In the genomic region with DNA sequence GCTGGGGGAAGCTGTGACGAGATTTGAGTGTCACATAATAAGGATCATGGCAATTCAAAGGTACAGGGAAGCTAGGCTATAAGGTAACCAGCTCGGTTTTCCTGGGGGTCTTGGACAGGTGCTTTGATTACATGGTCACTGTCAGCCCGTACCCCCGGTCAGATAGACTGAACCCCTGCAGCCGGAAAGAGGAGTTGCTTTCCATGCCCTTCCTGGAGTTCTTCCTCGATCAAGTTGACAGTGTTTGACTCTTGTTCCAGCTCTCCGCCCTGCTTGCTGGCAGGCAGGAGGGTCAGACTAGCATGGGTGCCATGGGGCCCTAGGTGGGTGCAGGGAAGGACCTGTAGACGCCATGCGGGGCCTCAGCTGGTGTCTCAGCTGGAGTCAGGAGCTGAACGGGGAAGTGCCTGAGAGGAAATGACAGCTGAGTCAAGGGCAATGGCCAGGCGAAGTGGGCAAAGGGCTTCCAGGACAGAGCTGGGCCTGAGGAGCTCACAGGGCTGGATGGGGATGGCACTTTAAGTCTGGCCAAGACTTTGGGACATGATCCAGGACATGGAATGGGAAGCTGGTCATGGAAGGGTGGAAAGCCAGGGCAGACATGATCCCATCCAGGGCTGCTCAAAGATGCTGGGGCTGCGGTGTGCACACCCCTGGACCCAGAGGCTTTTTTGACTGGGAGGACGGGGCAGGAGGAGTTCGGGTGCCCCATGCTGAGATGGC, we compare ENCODE assay signal across 10 cellular contexts. TPM values are rescaled to one million over a fixed set of nuclear protein-coding genes. Genes with fewer than 3 reads are reported as not detected.
DNase-seq lines count a peak whose midpoint lies in the region; ATAC-seq, FAIRE-seq and TF ChIP-seq lines count a peak whose summit lies in the region.
"Had no signal": no experiment of that assay in that cellular context is flagged by ENCODE, and none has a peak within 500 bp of the region (broad histone marks: within the 10 kb centered on the region; RNA-seq: fewer than 3 reads in every experiment).

No MANE protein-coding gene starts in this region.

- no peak overlapping the region for H3K27ac ChIP-seq in mesenchymal stem cell (ENCODE audit: low read length, poor library complexity, severe bottlenecking)
- peak overlapping the region; percentile 95 to 100 (median 100) for H3K27ac ChIP-seq in upper lobe of left lung

- H3K36me3 Mint-ChIP-seq in activated naive CD4-positive, alpha-beta T cell treated with anti-CD3 and anti-CD28 coated beads, Interleukin-2, amount 10 ng/mL, durations not matched to agents 7 days and 5 days = peaks cover 15% of the 10 kb centered on the region
- H3K36me3 Mint-ChIP-seq in activated naive CD8-positive, alpha-beta T cell treated with anti-CD3 and anti-CD28 coated beads, Interleukin-2, amount 10 ng/mL, durations not matched to agents 7 days and 5 days = peaks cover 9% of the 10 kb centered on the region

- no peaks in the 10 kb centered on the region for H3K27me3 ChIP-seq in mesenchymal stem cell (ENCODE audit: control insufficient read depth in 1 of 2, insufficient read depth in 1 of 2, low read length in 2 of 2)
- H3K27me3 ChIP-seq in upper lobe of left lung = no peaks in the 10 kb centered on the region
- H3K27me3 ChIP-seq: ovary had no signal

- H2BK5ac ChIP-seq in mesenchymal stem cell (ENCODE audit: low read depth, low read length, poor library complexity, severe bottlenecking) = no peak overlapping the region

- no peaks in the 10 kb centered on the region for H3K9me3 Mint-ChIP-seq in activated naive CD4-positive, alpha-beta T cell treated with anti-CD3 and anti-CD28 coated beads, Interleukin-2, amount 10 ng/mL, durations not matched to agents 7 days and 5 days
- no peaks in the 10 kb centered on the region for H3K9me3 Mint-ChIP-seq in activated naive CD8-positive, alpha-beta T cell treated with anti-CD3 and anti-CD28 coated beads, Interleukin-2, amount 10 ng/mL, durations not matched to agents 7 days and 5 days

- CTCF ChIA-PET in activated naive CD4-positive, alpha-beta T cell treated with anti-CD3 and anti-CD28 coated beads, Interleukin-2, amount 10 ng/mL, durations not matched to agents 7 days and 5 days (lab: Charles Lee) = interaction anchor here (0.6 to 1.3 kb wide), 2 partner anchors 10 to 49 kb away, joined by 3 read pairs; no protein-coding TSS in a partner anchor

- no peak overlapping the region for H2BK120ac ChIP-seq in mesenchymal stem cell (ENCODE audit: low read depth, low read length)

- H3K4me3 ChIP-seq in mesenchymal stem cell (ENCODE audit: insufficient read depth in 1 of 2, low read depth in 1 of 2, low read length in 2 of 2) = peak overlapping the region in 1 of 2 experiments; percentile 84
- peak overlapping the region in 1 of 4 donors; percentile 90 for H3K4me3 ChIP-seq in upper lobe of left lung

- peak overlapping the region; percentile 99 for H3K27ac Mint-ChIP-seq in activated naive CD4-positive, alpha-beta T cell treated with anti-CD3 and anti-CD28 coated beads, Interleukin-2, amount 10 ng/mL, durations not matched to agents 7 days and 5 days
- H3K27ac Mint-ChIP-seq in activated naive CD8-positive, alpha-beta T cell treated with anti-CD3 and anti-CD28 coated beads, Interleukin-2, amount 10 ng/mL, durations not matched to agents 7 days and 5 days = peak overlapping the region; percentile 95

- no peak overlapping the region for H3K23ac ChIP-seq in mesenchymal stem cell (ENCODE audit: low read length in 2 of 2)

- no peak overlapping the region for H4K8ac ChIP-seq in mesenchymal stem cell (ENCODE audit: low read length)

- H3K9me3 ChIP-seq in mesenchymal stem cell (ENCODE audit: control insufficient read depth, low read length) (no peaks in the 10 kb centered on the region), upper lobe of left lung (peaks cover 0 to 10% (median 0%) of the 10 kb centered on the region in 4 donors)
- H3K9me3 ChIP-seq: ovary had no signal

- H2BK15ac ChIP-seq in mesenchymal stem cell (ENCODE audit: low read depth, poor library complexity, severe bottlenecking) = no peak overlapping the region

- no peak overlapping the region for H2AK5ac ChIP-seq in mesenchymal stem cell (ENCODE audit: low read length, severe bottlenecking)

- no peaks in the 10 kb centered on the region for H3K79me1 ChIP-seq in mesenchymal stem cell (replicated peaks; ENCODE audit: low read length, poor library complexity, severe bottlenecking)

- no peak overlapping the region for H3K18ac ChIP-seq in mesenchymal stem cell (ENCODE audit: low read depth in 1 of 2, low read length in 2 of 2)

- no peak for FAIRE-seq in urothelium cell line (lab: Jason Lieb, UNC)

- H3K4me1 Mint-ChIP-seq in activated naive CD4-positive, alpha-beta T cell treated with anti-CD3 and anti-CD28 coated beads, Interleukin-2, amount 10 ng/mL, durations not matched to agents 7 days and 5 days = peaks cover 23% of the 10 kb centered on the region
- peaks cover 10% of the 10 kb centered on the region for H3K4me1 Mint-ChIP-seq in activated naive CD8-positive, alpha-beta T cell treated with anti-CD3 and anti-CD28 coated beads, Interleukin-2, amount 10 ng/mL, durations not matched to agents 7 days and 5 days

- no peak overlapping the region for H2BK12ac ChIP-seq in mesenchymal stem cell (ENCODE audit: low read length in 2 of 2)

- no peak for DNase-seq in activated naive CD4-positive, alpha-beta T cell treated with anti-CD3 and anti-CD28 coated beads, Interleukin-2, amount 10 ng/mL, durations not matched to agents 7 days and 5 days
- no peak for DNase-seq in activated naive CD4-positive, alpha-beta T cell treated with Interleukin-2 at 50 U/mL for 16 hours
- no peak for DNase-seq in activated naive CD8-positive, alpha-beta T cell treated with anti-CD3 and anti-CD28 coated beads, Interleukin-2, amount 10 ng/mL, durations not matched to agents 7 days and 5 days
- DNase-seq in mesenchymal stem cell = no peak
- peak in 1 of 2 donors; percentile 54 for DNase-seq in upper lobe of left lung
- DNase-seq in T1000 (lab: John Stamatoyannopoulos, UW) = no peak
- no peak for DNase-seq in urothelium cell line (ENCODE audit: low spot score)
- DNase-seq in GM03348 (ENCODE audit: low spot score) = no peak
- DNase-seq: anterior cingulate cortex had no signal

- no peak for TF ChIP-seq POLR2A in upper lobe of left lung (IDR thresholded peaks at IDR 0.05)

- TF ChIP-seq EP300 in upper lobe of left lung (IDR thresholded peaks at IDR 0.05) = no peak

- H4K91ac ChIP-seq in mesenchymal stem cell (ENCODE audit: low read length) = no peak overlapping the region

- 91% methylated on average over 14 of the region's 14 CpGs for WGBS in mesenchymal stem cell
- 12 to 60% methylated on average over 3 to 14 of the region's 14 CpGs for WGBS in upper lobe of left lung, 2 donors

- no peak for TF ChIP-seq CTCF in upper lobe of left lung (IDR thresholded peaks at IDR 0.05)

- no peak overlapping the region for H3K4me2 ChIP-seq in mesenchymal stem cell (ENCODE audit: low read length, poor library complexity, severe bottlenecking)

- H3K9ac ChIP-seq in mesenchymal stem cell (ENCODE audit: low read length) = peak overlapping the region; percentile 98

- POLR2A ChIA-PET in activated naive CD8-positive, alpha-beta T cell treated with anti-CD3 and anti-CD28 coated beads, Interleukin-2, amount 10 ng/mL, durations not matched to agents 7 days and 5 days (lab: Charles Lee) = interaction anchor here (1.0 to 6.9 kb wide), 6 partner anchors 8 to 48 kb away, joined by 3 to 62 read pairs (median 6); a partner anchor contains a TSS

- H3K4me3 Mint-ChIP-seq in activated naive CD4-positive, alpha-beta T cell treated with anti-CD3 and anti-CD28 coated beads, Interleukin-2, amount 10 ng/mL, durations not matched to agents 7 days and 5 days = peak overlapping the region; percentile 89
- peak overlapping the region; percentile 88 for H3K4me3 Mint-ChIP-seq in activated naive CD8-positive, alpha-beta T cell treated with anti-CD3 and anti-CD28 coated beads, Interleukin-2, amount 10 ng/mL, durations not matched to agents 7 days and 5 days

- no peak overlapping the region for H3K14ac ChIP-seq in mesenchymal stem cell (ENCODE audit: low read length in 2 of 2)

- peaks cover 10% of the 10 kb centered on the region for H3K4me1 ChIP-seq in mesenchymal stem cell (ENCODE audit: control insufficient read depth, insufficient read depth, low read depth, low read length)
- H3K4me1 ChIP-seq in upper lobe of left lung = peaks cover 7 to 32% (median 15%) of the 10 kb centered on the region in 4 donors

- H3K27me3 Mint-ChIP-seq in activated naive CD4-positive, alpha-beta T cell treated with anti-CD3 and anti-CD28 coated beads, Interleukin-2, amount 10 ng/mL, durations not matched to agents 7 days and 5 days = no peaks in the 10 kb centered on the region
- no peaks in the 10 kb centered on the region for H3K27me3 Mint-ChIP-seq in activated naive CD8-positive, alpha-beta T cell treated with anti-CD3 and anti-CD28 coated beads, Interleukin-2, amount 10 ng/mL, durations not matched to agents 7 days and 5 days

- peaks cover 0 to 3% of the 10 kb centered on the region in 2 experiments for H3K36me3 ChIP-seq in mesenchymal stem cell (ENCODE audit: control insufficient read depth in 1 of 2, insufficient read depth in 2 of 2, low read depth in 1 of 2, low read length in 2 of 2)
- H3K36me3 ChIP-seq in upper lobe of left lung = no peaks in the 10 kb centered on the region
- H3K36me3 ChIP-seq: ovary had no signal

- no peak for ATAC-seq in activated naive CD8-positive, alpha-beta T cell treated with anti-CD3 and anti-CD28 coated beads, Interleukin-2, amount 10 ng/mL, durations not matched to agents 7 days and 5 days (ENCODE audit: low read depth)
- no peak for ATAC-seq in upper lobe of left lung (ENCODE audit: low FRiP score in 2 of 2)

- H2AFZ ChIP-seq in mesenchymal stem cell (ENCODE audit: low read depth, low read length) = no peak overlapping the region

- H3K4ac ChIP-seq in mesenchymal stem cell (ENCODE audit: low read depth in 1 of 2, low read length in 2 of 2) = no peak overlapping the region

RNA-seq across cellular contexts. Expression of a gene that starts 1.6 kb away (rescaled TPM):
- 1 to 10 TPM; 8.6 to 9.7 TPM for total RNA-seq in activated naive CD8-positive, alpha-beta T cell treated with anti-CD3 and anti-CD28 coated beads, Interleukin-2, amount 10 ng/mL, durations not matched to agents 7 days and 5 days
- polyA plus RNA-seq in mesenchymal stem cell (2013, experiment 1 of 2) = 5.8 TPM
- 5.5 TPM for polyA plus RNA-seq in mesenchymal stem cell (2013, experiment 2 of 2)
- total RNA-seq in upper lobe of left lung = 10 to 100 TPM in 2 of 6 donors, 1 to 10 TPM in 4; 2.1 to 17.7 (median 5.0) TPM

RNA-seq across cellular contexts. Expression of a gene that starts 2.5 kb away (rescaled TPM):
- total RNA-seq in activated naive CD8-positive, alpha-beta T cell treated with anti-CD3 and anti-CD28 coated beads, Interleukin-2, amount 10 ng/mL, durations not matched to agents 7 days and 5 days = 100 to 1,000 TPM; 101 to 107 TPM
- polyA plus RNA-seq in mesenchymal stem cell (2013, experiment 1 of 2) = 27.2 TPM
- 23.7 TPM for polyA plus RNA-seq in mesenchymal stem cell (2013, experiment 2 of 2)
- total RNA-seq in upper lobe of left lung = 10 to 100 TPM; 40.8 to 78.9 (median 52.2) TPM

RNA-seq across cellular contexts. Expression of a gene that starts 29.7 kb away (rescaled TPM):
- 10 to 100 TPM; 18.1 to 18.8 TPM for total RNA-seq in activated naive CD8-positive, alpha-beta T cell treated with anti-CD3 and anti-CD28 coated beads, Interleukin-2, amount 10 ng/mL, durations not matched to agents 7 days and 5 days
- polyA plus RNA-seq in mesenchymal stem cell (2013, experiment 1 of 2) = 20.4 TPM
- 17.0 TPM for polyA plus RNA-seq in mesenchymal stem cell (2013, experiment 2 of 2)
- 10 to 100 TPM; 32.8 to 81.7 (median 54.5) TPM for total RNA-seq in upper lobe of left lung

RNA-seq across cellular contexts. Expression of a gene that starts 39.3 kb away (rescaled TPM):
- 10 to 100 TPM; 79.5 to 84.3 TPM for total RNA-seq in activated naive CD8-positive, alpha-beta T cell treated with anti-CD3 and anti-CD28 coated beads, Interleukin-2, amount 10 ng/mL, durations not matched to agents 7 days and 5 days
- polyA plus RNA-seq in mesenchymal stem cell (2013, experiment 1 of 2) = 173 TPM
- polyA plus RNA-seq in mesenchymal stem cell (2013, experiment 2 of 2) = 171 TPM
- total RNA-seq in upper lobe of left lung = 100 to 1,000 TPM in 2 of 6 donors, 10 to 100 TPM in 4; 30.7 to 116 (median 76.2) TPM

RNA-seq across cellular contexts. Expression of a gene that starts 45.5 kb away (rescaled TPM):
- total RNA-seq in activated naive CD8-positive, alpha-beta T cell treated with anti-CD3 and anti-CD28 coated beads, Interleukin-2, amount 10 ng/mL, durations not matched to agents 7 days and 5 days = 100 to 1,000 TPM; 127 to 135 TPM
- polyA plus RNA-seq in mesenchymal stem cell (2013, experiment 1 of 2) = 92.3 TPM
- 88.1 TPM for polyA plus RNA-seq in mesenchymal stem cell (2013, experiment 2 of 2)
- 100 to 1,000 TPM in 4 of 6 donors, 10 to 100 TPM in 2; 49.4 to 236 (median 125) TPM for total RNA-seq in upper lobe of left lung
